In the genomic region with DNA sequence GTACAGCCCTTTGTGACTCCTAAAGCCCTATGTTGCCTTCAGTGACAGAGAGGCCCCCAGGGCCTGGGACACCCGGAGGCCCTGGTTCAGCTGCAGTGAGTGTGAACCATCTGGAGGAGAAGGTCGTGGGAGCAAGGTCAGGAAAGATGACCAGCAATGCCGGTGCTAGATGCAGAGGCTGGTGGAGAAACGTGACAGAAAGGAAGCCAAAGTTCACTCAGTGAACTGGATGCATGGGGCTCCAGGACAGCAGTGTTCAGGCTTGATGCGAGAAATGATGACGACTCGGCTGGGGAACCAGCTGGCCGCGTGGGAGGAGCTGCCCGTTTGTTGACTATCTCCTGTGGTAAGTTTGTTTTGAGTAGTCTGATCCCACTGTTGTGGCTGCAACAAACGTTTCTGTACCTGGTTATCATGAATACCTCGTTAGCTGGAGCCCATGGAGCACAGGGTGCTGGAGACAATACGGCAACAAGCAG, we compare ENCODE assay signal across 1 cellular context.
A peak's percentile ranks its signal among the peaks of the same experiment; 100 is the strongest.
TF ChIP-seq lines count a peak whose summit lies in the region.

No MANE protein-coding gene starts in this region.

TF ChIP-seq in HepG2, 621 proteins besides CTCF, POLR2A, EP300 and RAD21 (continued from another document and continues in another):
- TF ChIP-seq ZFY (CRISPR knock-in tag; IDR thresholded peaks at IDR 0.05): 0 out of 2 replicates have a peak, but pooled peaks have one; percentile 28
- no peak for TF ChIP-seq SRSF4 (IDR thresholded peaks at IDR 0.05; ENCODE audit: low read depth, low read length, poor library complexity, severe bottlenecking)
- peak; percentile 49; the same call in 1 of the 2 replicates for TF ChIP-seq ZMYM3 (CRISPR knock-in tag; IDR thresholded peaks at IDR 0.05)
- TF ChIP-seq, protein P1, sequence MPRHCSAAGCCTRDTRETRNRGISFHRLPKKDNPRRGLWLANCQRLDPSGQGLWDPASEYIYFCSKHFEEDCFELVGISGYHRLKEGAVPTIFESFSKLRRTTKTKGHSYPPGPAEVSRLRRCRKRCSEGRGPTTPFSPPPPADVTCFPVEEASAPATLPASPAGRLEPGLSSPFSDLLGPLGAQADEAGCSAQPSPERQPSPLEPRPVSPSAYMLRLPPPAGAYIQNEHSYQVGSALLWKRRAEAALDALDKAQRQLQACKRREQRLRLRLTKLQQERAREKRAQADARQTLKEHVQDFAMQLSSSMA (CRISPR knock-in tag; IDR thresholded peaks at IDR 0.05): no peak
- peak; percentile 22; the same call in 1 of the 2 replicates for TF ChIP-seq NCOR1 (IDR thresholded peaks at IDR 0.05; ENCODE audit: borderline replicate concordance, low read length)
- TF ChIP-seq, protein P2, sequence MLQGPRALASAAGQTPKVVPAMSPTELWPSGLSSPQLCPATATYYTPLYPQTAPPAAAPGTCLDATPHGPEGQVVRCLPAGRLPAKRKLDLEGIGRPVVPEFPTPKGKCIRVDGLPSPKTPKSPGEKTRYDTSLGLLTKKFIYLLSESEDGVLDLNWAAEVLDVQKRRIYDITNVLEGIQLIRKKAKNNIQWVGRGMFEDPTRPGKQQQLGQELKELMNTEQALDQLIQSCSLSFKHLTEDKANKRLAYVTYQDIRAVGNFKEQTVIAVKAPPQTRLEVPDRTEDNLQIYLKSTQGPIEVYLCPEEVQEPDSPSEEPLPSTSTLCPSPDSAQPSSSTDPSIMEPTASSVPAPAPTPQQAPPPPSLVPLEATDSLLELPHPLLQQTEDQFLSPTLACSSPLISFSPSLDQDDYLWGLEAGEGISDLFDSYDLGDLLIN (CRISPR knock-in tag; IDR thresholded peaks at IDR 0.05; ENCODE audit: borderline replicate concordance): no peak
- TF ChIP-seq ATF7-NPFF (CRISPR knock-in tag; IDR thresholded peaks at IDR 0.05; ENCODE audit: low read depth): no peak
- no peak for TF ChIP-seq XBP1 (CRISPR knock-in tag; IDR thresholded peaks at IDR 0.05)
- TF ChIP-seq DPF2 (CRISPR knock-in tag; IDR thresholded peaks at IDR 0.05; ENCODE audit: borderline replicate concordance, low read depth): no peak
- TF ChIP-seq ZNF10 (CRISPR knock-in tag; IDR thresholded peaks at IDR 0.05; ENCODE audit: borderline replicate concordance, low read depth): no peak
- no peak for TF ChIP-seq ZNF224 (CRISPR knock-in tag; IDR thresholded peaks at IDR 0.05)
- TF ChIP-seq, protein P3, sequence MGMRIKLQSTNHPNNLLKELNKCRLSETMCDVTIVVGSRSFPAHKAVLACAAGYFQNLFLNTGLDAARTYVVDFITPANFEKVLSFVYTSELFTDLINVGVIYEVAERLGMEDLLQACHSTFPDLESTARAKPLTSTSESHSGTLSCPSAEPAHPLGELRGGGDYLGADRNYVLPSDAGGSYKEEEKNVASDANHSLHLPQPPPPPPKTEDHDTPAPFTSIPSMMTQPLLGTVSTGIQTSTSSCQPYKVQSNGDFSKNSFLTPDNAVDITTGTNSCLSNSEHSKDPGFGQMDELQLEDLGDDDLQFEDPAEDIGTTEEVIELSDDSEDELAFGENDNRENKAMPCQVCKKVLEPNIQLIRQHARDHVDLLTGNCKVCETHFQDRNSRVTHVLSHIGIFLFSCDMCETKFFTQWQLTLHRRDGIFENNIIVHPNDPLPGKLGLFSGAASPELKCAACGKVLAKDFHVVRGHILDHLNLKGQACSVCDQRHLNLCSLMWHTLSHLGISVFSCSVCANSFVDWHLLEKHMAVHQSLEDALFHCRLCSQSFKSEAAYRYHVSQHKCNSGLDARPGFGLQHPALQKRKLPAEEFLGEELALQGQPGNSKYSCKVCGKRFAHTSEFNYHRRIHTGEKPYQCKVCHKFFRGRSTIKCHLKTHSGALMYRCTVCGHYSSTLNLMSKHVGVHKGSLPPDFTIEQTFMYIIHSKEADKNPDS (CRISPR knock-in tag; IDR thresholded peaks at IDR 0.05): 0 out of 2 replicates have a peak, but pooled peaks have one; percentile 69
- no peak; the same call in 1 of the 2 replicates for TF ChIP-seq NR2C2 (CRISPR knock-in tag; IDR thresholded peaks at IDR 0.05; ENCODE audit: borderline replicate concordance)
- TF ChIP-seq ZNF7 (CRISPR knock-in tag; IDR thresholded peaks at IDR 0.05): no peak
- TF ChIP-seq, protein P4, sequence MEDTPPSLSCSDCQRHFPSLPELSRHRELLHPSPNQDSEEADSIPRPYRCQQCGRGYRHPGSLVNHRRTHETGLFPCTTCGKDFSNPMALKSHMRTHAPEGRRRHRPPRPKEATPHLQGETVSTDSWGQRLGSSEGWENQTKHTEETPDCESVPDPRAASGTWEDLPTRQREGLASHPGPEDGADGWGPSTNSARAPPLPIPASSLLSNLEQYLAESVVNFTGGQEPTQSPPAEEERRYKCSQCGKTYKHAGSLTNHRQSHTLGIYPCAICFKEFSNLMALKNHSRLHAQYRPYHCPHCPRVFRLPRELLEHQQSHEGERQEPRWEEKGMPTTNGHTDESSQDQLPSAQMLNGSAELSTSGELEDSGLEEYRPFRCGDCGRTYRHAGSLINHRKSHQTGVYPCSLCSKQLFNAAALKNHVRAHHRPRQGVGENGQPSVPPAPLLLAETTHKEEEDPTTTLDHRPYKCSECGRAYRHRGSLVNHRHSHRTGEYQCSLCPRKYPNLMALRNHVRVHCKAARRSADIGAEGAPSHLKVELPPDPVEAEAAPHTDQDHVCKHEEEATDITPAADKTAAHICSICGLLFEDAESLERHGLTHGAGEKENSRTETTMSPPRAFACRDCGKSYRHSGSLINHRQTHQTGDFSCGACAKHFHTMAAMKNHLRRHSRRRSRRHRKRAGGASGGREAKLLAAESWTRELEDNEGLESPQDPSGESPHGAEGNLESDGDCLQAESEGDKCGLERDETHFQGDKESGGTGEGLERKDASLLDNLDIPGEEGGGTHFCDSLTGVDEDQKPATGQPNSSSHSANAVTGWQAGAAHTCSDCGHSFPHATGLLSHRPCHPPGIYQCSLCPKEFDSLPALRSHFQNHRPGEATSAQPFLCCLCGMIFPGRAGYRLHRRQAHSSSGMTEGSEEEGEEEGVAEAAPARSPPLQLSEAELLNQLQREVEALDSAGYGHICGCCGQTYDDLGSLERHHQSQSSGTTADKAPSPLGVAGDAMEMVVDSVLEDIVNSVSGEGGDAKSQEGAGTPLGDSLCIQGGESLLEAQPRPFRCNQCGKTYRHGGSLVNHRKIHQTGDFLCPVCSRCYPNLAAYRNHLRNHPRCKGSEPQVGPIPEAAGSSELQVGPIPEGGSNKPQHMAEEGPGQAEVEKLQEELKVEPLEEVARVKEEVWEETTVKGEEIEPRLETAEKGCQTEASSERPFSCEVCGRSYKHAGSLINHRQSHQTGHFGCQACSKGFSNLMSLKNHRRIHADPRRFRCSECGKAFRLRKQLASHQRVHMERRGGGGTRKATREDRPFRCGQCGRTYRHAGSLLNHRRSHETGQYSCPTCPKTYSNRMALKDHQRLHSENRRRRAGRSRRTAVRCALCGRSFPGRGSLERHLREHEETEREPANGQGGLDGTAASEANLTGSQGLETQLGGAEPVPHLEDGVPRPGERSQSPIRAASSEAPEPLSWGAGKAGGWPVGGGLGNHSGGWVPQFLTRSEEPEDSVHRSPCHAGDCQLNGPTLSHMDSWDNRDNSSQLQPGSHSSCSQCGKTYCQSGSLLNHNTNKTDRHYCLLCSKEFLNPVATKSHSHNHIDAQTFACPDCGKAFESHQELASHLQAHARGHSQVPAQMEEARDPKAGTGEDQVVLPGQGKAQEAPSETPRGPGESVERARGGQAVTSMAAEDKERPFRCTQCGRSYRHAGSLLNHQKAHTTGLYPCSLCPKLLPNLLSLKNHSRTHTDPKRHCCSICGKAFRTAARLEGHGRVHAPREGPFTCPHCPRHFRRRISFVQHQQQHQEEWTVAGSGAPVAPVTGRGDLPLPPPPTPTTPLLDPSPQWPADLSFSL (CRISPR knock-in tag; IDR thresholded peaks at IDR 0.05): no peak
- no peak for TF ChIP-seq ZNF777 (CRISPR knock-in tag; IDR thresholded peaks at IDR 0.05)
- no peak for TF ChIP-seq ZNF570 (CRISPR knock-in tag; IDR thresholded peaks at IDR 0.05; ENCODE audit: borderline replicate concordance)
- TF ChIP-seq, protein P5, sequence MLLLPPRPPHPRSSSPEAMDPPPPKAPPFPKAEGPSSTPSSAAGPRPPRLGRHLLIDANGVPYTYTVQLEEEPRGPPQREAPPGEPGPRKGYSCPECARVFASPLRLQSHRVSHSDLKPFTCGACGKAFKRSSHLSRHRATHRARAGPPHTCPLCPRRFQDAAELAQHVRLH (CRISPR knock-in tag; IDR thresholded peaks at IDR 0.05; ENCODE audit: borderline replicate concordance, low read depth): no peak
- no peak for TF ChIP-seq EZH2 (conservative IDR thresholded peaks at IDR 0.05; ENCODE audit: low read depth, low read length)
- no peak for TF ChIP-seq HCFC1 (IDR thresholded peaks at IDR 0.05; ENCODE audit: low read depth, low read length)
- no peak for TF ChIP-seq NCOA5 (CRISPR knock-in tag; IDR thresholded peaks at IDR 0.05)
- TF ChIP-seq ERF (CRISPR knock-in tag; IDR thresholded peaks at IDR 0.05): 0 out of 2 replicates have a peak, but pooled peaks have one; percentile 27
- TF ChIP-seq, protein P6, sequence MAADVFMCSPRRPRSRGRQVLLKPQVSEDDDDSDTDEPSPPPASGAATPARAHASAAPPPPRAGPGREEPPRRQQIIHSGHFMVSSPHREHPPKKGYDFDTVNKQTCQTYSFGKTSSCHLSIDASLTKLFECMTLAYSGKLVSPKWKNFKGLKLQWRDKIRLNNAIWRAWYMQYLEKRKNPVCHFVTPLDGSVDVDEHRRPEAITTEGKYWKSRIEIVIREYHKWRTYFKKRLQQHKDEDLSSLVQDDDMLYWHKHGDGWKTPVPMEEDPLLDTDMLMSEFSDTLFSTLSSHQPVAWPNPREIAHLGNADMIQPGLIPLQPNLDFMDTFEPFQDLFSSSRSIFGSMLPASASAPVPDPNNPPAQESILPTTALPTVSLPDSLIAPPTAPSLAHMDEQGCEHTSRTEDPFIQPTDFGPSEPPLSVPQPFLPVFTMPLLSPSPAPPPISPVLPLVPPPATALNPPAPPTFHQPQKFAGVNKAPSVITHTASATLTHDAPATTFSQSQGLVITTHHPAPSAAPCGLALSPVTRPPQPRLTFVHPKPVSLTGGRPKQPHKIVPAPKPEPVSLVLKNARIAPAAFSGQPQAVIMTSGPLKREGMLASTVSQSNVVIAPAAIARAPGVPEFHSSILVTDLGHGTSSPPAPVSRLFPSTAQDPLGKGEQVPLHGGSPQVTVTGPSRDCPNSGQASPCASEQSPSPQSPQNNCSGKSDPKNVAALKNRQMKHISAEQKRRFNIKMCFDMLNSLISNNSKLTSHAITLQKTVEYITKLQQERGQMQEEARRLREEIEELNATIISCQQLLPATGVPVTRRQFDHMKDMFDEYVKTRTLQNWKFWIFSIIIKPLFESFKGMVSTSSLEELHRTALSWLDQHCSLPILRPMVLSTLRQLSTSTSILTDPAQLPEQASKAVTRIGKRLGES (CRISPR knock-in tag; IDR thresholded peaks at IDR 0.05; ENCODE audit: borderline replicate concordance): no peak
- TF ChIP-seq MIER3 (CRISPR knock-in tag; IDR thresholded peaks at IDR 0.05; ENCODE audit: borderline replicate concordance): 0 out of 2 replicates have a peak, but pooled peaks have one; percentile 36
- TF ChIP-seq KDM6A (CRISPR knock-in tag; IDR thresholded peaks at IDR 0.05; ENCODE audit: low read depth): no peak
- TF ChIP-seq ZNF331 (CRISPR knock-in tag; IDR thresholded peaks at IDR 0.05): peak; percentile 36; the same call in 1 of the 2 replicates
- TF ChIP-seq, protein P7, sequence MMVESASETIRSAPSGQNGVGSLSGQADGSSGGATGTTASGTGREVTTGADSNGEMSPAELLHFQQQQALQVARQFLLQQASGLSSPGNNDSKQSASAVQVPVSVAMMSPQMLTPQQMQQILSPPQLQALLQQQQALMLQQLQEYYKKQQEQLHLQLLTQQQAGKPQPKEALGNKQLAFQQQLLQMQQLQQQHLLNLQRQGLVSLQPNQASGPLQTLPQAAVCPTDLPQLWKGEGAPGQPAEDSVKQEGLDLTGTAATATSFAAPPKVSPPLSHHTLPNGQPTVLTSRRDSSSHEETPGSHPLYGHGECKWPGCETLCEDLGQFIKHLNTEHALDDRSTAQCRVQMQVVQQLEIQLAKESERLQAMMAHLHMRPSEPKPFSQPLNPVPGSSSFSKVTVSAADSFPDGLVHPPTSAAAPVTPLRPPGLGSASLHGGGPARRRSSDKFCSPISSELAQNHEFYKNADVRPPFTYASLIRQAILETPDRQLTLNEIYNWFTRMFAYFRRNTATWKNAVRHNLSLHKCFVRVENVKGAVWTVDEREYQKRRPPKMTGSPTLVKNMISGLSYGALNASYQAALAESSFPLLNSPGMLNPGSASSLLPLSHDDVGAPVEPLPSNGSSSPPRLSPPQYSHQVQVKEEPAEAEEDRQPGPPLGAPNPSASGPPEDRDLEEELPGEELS (CRISPR knock-in tag; IDR thresholded peaks at IDR 0.05): peak; percentile 72
- TF ChIP-seq ZNF558 (CRISPR knock-in tag; IDR thresholded peaks at IDR 0.05; ENCODE audit: borderline replicate concordance): no peak
- TF ChIP-seq ZMYM4 (CRISPR knock-in tag; IDR thresholded peaks at IDR 0.05): peak; percentile 59
- TF ChIP-seq, protein P8, sequence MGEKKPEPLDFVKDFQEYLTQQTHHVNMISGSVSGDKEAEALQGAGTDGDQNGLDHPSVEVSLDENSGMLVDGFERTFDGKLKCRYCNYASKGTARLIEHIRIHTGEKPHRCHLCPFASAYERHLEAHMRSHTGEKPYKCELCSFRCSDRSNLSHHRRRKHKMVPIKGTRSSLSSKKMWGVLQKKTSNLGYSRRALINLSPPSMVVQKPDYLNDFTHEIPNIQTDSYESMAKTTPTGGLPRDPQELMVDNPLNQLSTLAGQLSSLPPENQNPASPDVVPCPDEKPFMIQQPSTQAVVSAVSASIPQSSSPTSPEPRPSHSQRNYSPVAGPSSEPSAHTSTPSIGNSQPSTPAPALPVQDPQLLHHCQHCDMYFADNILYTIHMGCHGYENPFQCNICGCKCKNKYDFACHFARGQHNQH (CRISPR knock-in tag; IDR thresholded peaks at IDR 0.05): peak; percentile 30; the same call in 1 of the 2 replicates
- no peak for TF ChIP-seq ZNF207 (IDR thresholded peaks at IDR 0.05; ENCODE audit: borderline replicate concordance)
- no peak for TF ChIP-seq RFX1 (IDR thresholded peaks at IDR 0.05)
- TF ChIP-seq FOXK2 (IDR thresholded peaks at IDR 0.05): no peak
- no peak for TF ChIP-seq ISX (CRISPR knock-in tag; conservative IDR thresholded peaks at IDR 0.05)
- peak; percentile 57; the same call in 1 of the 2 replicates for TF ChIP-seq GATAD2A (CRISPR knock-in tag; IDR thresholded peaks at IDR 0.05)
- no peak for TF ChIP-seq ZMYM2 (CRISPR knock-in tag; IDR thresholded peaks at IDR 0.05)
- TF ChIP-seq HNF4G (IDR thresholded peaks at IDR 0.05; ENCODE audit: borderline replicate concordance, low read depth, low read length): peak; percentile 19; the same call in 1 of the 2 replicates
- TF ChIP-seq HNF4G (CRISPR knock-in tag; IDR thresholded peaks at IDR 0.05; ENCODE audit: borderline replicate concordance, low read depth): 0 out of 2 replicates have a peak, but pooled peaks have one; percentile 35
- TF ChIP-seq, protein P9, sequence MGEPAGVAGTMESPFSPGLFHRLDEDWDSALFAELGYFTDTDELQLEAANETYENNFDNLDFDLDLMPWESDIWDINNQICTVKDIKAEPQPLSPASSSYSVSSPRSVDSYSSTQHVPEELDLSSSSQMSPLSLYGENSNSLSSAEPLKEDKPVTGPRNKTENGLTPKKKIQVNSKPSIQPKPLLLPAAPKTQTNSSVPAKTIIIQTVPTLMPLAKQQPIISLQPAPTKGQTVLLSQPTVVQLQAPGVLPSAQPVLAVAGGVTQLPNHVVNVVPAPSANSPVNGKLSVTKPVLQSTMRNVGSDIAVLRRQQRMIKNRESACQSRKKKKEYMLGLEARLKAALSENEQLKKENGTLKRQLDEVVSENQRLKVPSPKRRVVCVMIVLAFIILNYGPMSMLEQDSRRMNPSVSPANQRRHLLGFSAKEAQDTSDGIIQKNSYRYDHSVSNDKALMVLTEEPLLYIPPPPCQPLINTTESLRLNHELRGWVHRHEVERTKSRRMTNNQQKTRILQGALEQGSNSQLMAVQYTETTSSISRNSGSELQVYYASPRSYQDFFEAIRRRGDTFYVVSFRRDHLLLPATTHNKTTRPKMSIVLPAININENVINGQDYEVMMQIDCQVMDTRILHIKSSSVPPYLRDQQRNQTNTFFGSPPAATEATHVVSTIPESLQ (CRISPR knock-in tag; conservative IDR thresholded peaks at IDR 0.05): no peak
- TF ChIP-seq EEA1 (CRISPR knock-in tag; IDR thresholded peaks at IDR 0.05; ENCODE audit: borderline replicate concordance): no peak
- TF ChIP-seq ZNF678 (CRISPR knock-in tag; IDR thresholded peaks at IDR 0.05): no peak
- no peak for TF ChIP-seq GABPB1 (CRISPR knock-in tag; IDR thresholded peaks at IDR 0.05)
